Comparison of ENCODE assay signal across 8 cellular contexts in genomic region chr1:16420719-16421118, GRCh38. TPM values are rescaled to one million over a fixed set of nuclear protein-coding genes. Genes with fewer than 3 reads are reported as not detected.
DNase-seq lines count a peak whose midpoint lies in the region; ATAC-seq, FAIRE-seq and TF ChIP-seq lines count a peak whose summit lies in the region.

No MANE protein-coding gene starts in this region.

- peak overlapping the region; percentile 60 for H3K27ac Mint-ChIP-seq in memory B cell

- H3K4me1 Mint-ChIP-seq in memory B cell: peaks cover 17% of the 10 kb centered on the region

- peak; percentile 81 for ATAC-seq in HG02970 (IDR thresholded peaks at IDR 0.05; ENCODE audit: low FRiP score, unreplicated experiment)
- ATAC-seq in memory B cell (ENCODE audit: low read depth): peak; percentile 98

- TF ChIP-seq POLR2A in GM12891 (IDR thresholded peaks at IDR 0.05; ENCODE audit: low read depth, low read length): no peak
- TF ChIP-seq POLR2A in H54 (IDR thresholded peaks at IDR 0.05; ENCODE audit: low read depth, low read length): no peak

- DNase-seq in GM12891 (ENCODE audit: insufficient read length, low spot score) (peak; percentile 63), memory B cell (ENCODE audit: low spot score in 2 of 2) (peak; percentile 39 to 42), H54 (ENCODE audit: insufficient read length, low spot score) (no peak), SW 1271 (lab: John Stamatoyannopoulos, UW) (no peak), NCI-H1436 treated with DMSO at 0.1 percent for 48 hours (lab: John Stamatoyannopoulos, UW) (no peak), NCI-H526 treated with DMSO at 0.1 percent for 48 hours (lab: John Stamatoyannopoulos, UW) (no peak)
- DNase-seq in activated CD4-positive, alpha-beta T cell treated with anti-CD3 and anti-CD28 coated beads for 48 hours: peak; percentile 82

- peaks cover 14% of the 10 kb centered on the region for H3K27me3 Mint-ChIP-seq in memory B cell

- no peaks in the 10 kb centered on the region for H3K9me3 Mint-ChIP-seq in memory B cell

- FAIRE-seq in GM12891 (lab: Jason Lieb, UNC) (peak; percentile 100), H54 (lab: Jason Lieb, UNC) (no peak)

- no peaks in the 10 kb centered on the region for H3K36me3 Mint-ChIP-seq in memory B cell

- H3K4me3 Mint-ChIP-seq in memory B cell: peak overlapping the region; percentile 74

TF ChIP-seq in GM12891, 5 proteins besides CTCF, POLR2A, EP300 and RAD21:
- TF ChIP-seq SPI1 (IDR thresholded peaks at IDR 0.05; ENCODE audit: low read depth, low read length) (no peak), PAX5 (IDR thresholded peaks at IDR 0.05; ENCODE audit: insufficient read depth, low read length, severe bottlenecking) (no peak), POU2F2 (IDR thresholded peaks at IDR 0.05; ENCODE audit: low read depth, low read length) (no peak), POLR2AphosphoS5 (IDR thresholded peaks at IDR 0.05; ENCODE audit: low read depth, low read length) (no peak), TAF1 (IDR thresholded peaks at IDR 0.05; ENCODE audit: low read depth, low read length) (no peak)

RNA-seq across cellular contexts. Expression of gene SPATA21, which starts 16.5 kb away (rescaled TPM):
- 0.09 TPM for polyA plus RNA-seq in GM12891 (2012; ENCODE audit: low read depth, missing spikeins)

RNA-seq across cellular contexts. Expression of gene NECAP2, which starts 19.8 kb away (rescaled TPM):
- 64.9 TPM for polyA plus RNA-seq in GM12891 (2012; ENCODE audit: low read depth, missing spikeins)

RNA-seq across cellular contexts. Expression of gene SZRD1, which starts 53.7 kb away (rescaled TPM):
- 102 TPM for polyA plus RNA-seq in GM12891 (2012; ENCODE audit: low read depth, missing spikeins)

Comparison
In these comparisons a context has a peak if more than half of its experiments do, and no peak if none do; other contexts are left out.
1. DNase-seq: peak in GM12891 (single experiment), activated CD4-positive, alpha-beta T cell treated with anti-CD3 and anti-CD28 coated beads for 48 hours (single experiment) and memory B cell (2 of 2); none in H54 (single experiment), SW 1271 (0 of 2), NCI-H1436 treated with DMSO at 0.1 percent for 48 hours (single experiment) and NCI-H526 treated with DMSO at 0.1 percent for 48 hours (single experiment).